Comparison of ENCODE assay signal across 1 cellular context in the genomic region with DNA sequence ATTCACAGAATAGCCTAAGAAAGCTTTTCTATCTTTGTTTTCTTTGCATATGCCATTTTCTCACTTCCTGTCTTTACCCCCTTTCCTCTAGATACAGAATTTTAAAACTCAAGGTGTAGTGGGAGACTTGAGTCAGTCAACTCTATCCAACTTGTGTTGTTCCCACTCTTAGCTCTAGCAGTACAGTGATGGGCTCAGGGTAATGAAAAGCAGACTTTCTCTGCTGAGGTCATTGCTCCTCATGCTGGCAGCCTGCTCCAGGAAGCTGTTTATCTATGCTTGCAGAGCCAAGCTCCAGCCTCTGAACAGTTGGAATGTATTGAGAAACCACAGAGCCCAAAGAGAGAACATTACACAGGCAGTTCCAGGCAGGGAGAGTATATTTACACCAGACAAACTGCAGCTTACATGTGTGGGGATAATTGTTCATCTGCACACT.
TF ChIP-seq lines count a peak whose summit lies in the region.

No MANE protein-coding gene starts in this region.

TF ChIP-seq in HepG2, 621 proteins besides CTCF, POLR2A, EP300 and RAD21 (continued from another document and continues in another):
- no peak for TF ChIP-seq ZNF296 (CRISPR knock-in tag; conservative IDR thresholded peaks at IDR 0.05)
- TF ChIP-seq GPN1 (CRISPR knock-in tag; IDR thresholded peaks at IDR 0.05; ENCODE audit: borderline replicate concordance) = no peak
- TF ChIP-seq, protein P1, sequence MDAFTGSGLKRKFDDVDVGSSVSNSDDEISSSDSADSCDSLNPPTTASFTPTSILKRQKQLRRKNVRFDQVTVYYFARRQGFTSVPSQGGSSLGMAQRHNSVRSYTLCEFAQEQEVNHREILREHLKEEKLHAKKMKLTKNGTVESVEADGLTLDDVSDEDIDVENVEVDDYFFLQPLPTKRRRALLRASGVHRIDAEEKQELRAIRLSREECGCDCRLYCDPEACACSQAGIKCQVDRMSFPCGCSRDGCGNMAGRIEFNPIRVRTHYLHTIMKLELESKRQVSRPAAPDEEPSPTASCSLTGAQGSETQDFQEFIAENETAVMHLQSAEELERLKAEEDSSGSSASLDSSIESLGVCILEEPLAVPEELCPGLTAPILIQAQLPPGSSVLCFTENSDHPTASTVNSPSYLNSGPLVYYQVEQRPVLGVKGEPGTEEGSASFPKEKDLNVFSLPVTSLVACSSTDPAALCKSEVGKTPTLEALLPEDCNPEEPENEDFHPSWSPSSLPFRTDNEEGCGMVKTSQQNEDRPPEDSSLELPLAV (CRISPR knock-in tag; conservative IDR thresholded peaks at IDR 0.05; ENCODE audit: low read depth) = no peak
- TF ChIP-seq GPBP1L1 (CRISPR knock-in tag; IDR thresholded peaks at IDR 0.05) = no peak
- no peak for TF ChIP-seq SMAD1 (CRISPR knock-in tag; IDR thresholded peaks at IDR 0.05; ENCODE audit: borderline replicate concordance, low read depth)
- no peak for TF ChIP-seq ZNF496 (CRISPR knock-in tag; IDR thresholded peaks at IDR 0.05; ENCODE audit: insufficient replicate concordance)
- peak; percentile 78 for TF ChIP-seq MED1 (CRISPR knock-in tag; IDR thresholded peaks at IDR 0.05)
- no peak for TF ChIP-seq ELF4 (CRISPR knock-in tag; IDR thresholded peaks at IDR 0.05; ENCODE audit: borderline replicate concordance)
- no peak for TF ChIP-seq FOSL1 (CRISPR knock-in tag; IDR thresholded peaks at IDR 0.05; ENCODE audit: borderline replicate concordance)
- no peak for TF ChIP-seq ZNF224 (CRISPR knock-in tag; IDR thresholded peaks at IDR 0.05)
- TF ChIP-seq SRSF4 (IDR thresholded peaks at IDR 0.05; ENCODE audit: low read depth, low read length, poor library complexity, severe bottlenecking) = no peak
- TF ChIP-seq ZNF17 (CRISPR knock-in tag; IDR thresholded peaks at IDR 0.05) = no peak
- TF ChIP-seq HOXA3 (CRISPR knock-in tag; IDR thresholded peaks at IDR 0.05) = peak; percentile 62; the same call in 1 of the 2 replicates
- TF ChIP-seq NFIC (IDR thresholded peaks at IDR 0.05; ENCODE audit: low read length) = no peak
- TF ChIP-seq ZGPAT (CRISPR knock-in tag; IDR thresholded peaks at IDR 0.05) = peak; percentile 62
- no peak for TF ChIP-seq BCLAF1 (IDR thresholded peaks at IDR 0.05)
- TF ChIP-seq ZNF292 (CRISPR knock-in tag; IDR thresholded peaks at IDR 0.05; ENCODE audit: borderline replicate concordance, low read depth) = peak; percentile 98; the same call in 1 of the 2 replicates
- TF ChIP-seq SMARCE1 (IDR thresholded peaks at IDR 0.05; ENCODE audit: borderline replicate concordance) = no peak
- TF ChIP-seq TAF15 (IDR thresholded peaks at IDR 0.05; ENCODE audit: low read depth, low read length, poor library complexity, severe bottlenecking) = no peak
- TF ChIP-seq HDAC6 (IDR thresholded peaks at IDR 0.05; ENCODE audit: low read depth, low read length) = no peak
- no peak for TF ChIP-seq PHF21A (CRISPR knock-in tag; IDR thresholded peaks at IDR 0.05)
- no peak for TF ChIP-seq ZNF562 (CRISPR knock-in tag; IDR thresholded peaks at IDR 0.05; ENCODE audit: borderline replicate concordance)
- TF ChIP-seq, protein P2, sequence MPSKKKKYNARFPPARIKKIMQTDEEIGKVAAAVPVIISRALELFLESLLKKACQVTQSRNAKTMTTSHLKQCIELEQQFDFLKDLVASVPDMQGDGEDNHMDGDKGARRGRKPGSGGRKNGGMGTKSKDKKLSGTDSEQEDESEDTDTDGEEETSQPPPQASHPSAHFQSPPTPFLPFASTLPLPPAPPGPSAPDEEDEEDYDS (CRISPR knock-in tag; IDR thresholded peaks at IDR 0.05) = peak; percentile 28; the same call in 1 of the 2 replicates
- TF ChIP-seq HHEX (CRISPR knock-in tag; IDR thresholded peaks at IDR 0.05) = no peak
- TF ChIP-seq, protein P3, sequence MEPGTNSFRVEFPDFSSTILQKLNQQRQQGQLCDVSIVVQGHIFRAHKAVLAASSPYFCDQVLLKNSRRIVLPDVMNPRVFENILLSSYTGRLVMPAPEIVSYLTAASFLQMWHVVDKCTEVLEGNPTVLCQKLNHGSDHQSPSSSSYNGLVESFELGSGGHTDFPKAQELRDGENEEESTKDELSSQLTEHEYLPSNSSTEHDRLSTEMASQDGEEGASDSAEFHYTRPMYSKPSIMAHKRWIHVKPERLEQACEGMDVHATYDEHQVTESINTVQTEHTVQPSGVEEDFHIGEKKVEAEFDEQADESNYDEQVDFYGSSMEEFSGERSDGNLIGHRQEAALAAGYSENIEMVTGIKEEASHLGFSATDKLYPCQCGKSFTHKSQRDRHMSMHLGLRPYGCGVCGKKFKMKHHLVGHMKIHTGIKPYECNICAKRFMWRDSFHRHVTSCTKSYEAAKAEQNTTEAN (CRISPR knock-in tag; conservative IDR thresholded peaks at IDR 0.05) = peak; percentile 58; the same call in 1 of the 2 replicates
- TF ChIP-seq KAT2B (IDR thresholded peaks at IDR 0.05; ENCODE audit: borderline replicate concordance, low read depth, low read length) = no peak
- TF ChIP-seq CBX5 (CRISPR knock-in tag; IDR thresholded peaks at IDR 0.05; ENCODE audit: borderline replicate concordance) = peak; percentile 31; the same call in 1 of the 2 replicates
- no peak for TF ChIP-seq SCMH1 (CRISPR knock-in tag; IDR thresholded peaks at IDR 0.05; ENCODE audit: borderline replicate concordance)
- no peak for TF ChIP-seq NAIF1 (CRISPR knock-in tag; IDR thresholded peaks at IDR 0.05; ENCODE audit: borderline replicate concordance)
- no peak for TF ChIP-seq ZFP36 (IDR thresholded peaks at IDR 0.05; ENCODE audit: borderline replicate concordance, low read depth, low read length, partially characterized antibody)
- TF ChIP-seq ZNF460 (CRISPR knock-in tag; IDR thresholded peaks at IDR 0.05; ENCODE audit: borderline replicate concordance) = no peak
- TF ChIP-seq, protein P4, sequence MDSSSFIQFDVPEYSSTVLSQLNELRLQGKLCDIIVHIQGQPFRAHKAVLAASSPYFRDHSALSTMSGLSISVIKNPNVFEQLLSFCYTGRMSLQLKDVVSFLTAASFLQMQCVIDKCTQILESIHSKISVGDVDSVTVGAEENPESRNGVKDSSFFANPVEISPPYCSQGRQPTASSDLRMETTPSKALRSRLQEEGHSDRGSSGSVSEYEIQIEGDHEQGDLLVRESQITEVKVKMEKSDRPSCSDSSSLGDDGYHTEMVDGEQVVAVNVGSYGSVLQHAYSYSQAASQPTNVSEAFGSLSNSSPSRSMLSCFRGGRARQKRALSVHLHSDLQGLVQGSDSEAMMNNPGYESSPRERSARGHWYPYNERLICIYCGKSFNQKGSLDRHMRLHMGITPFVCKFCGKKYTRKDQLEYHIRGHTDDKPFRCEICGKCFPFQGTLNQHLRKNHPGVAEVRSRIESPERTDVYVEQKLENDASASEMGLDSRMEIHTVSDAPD (CRISPR knock-in tag; IDR thresholded peaks at IDR 0.05) = peak; percentile 32; the same call in 1 of the 2 replicates
- no peak for TF ChIP-seq ZFAT (CRISPR knock-in tag; conservative IDR thresholded peaks at IDR 0.05)
- TF ChIP-seq ZNF660 (CRISPR knock-in tag; IDR thresholded peaks at IDR 0.05; ENCODE audit: borderline replicate concordance, low read depth) = no peak
- TF ChIP-seq FOXP4 (CRISPR knock-in tag; IDR thresholded peaks at IDR 0.05) = peak; percentile 72
- TF ChIP-seq ZNF674 (CRISPR knock-in tag; IDR thresholded peaks at IDR 0.05; ENCODE audit: low read depth) = no peak
- TF ChIP-seq MIXL1 (CRISPR knock-in tag; IDR thresholded peaks at IDR 0.05) = peak; percentile 77
- TF ChIP-seq ZNF138 (CRISPR knock-in tag; IDR thresholded peaks at IDR 0.05; ENCODE audit: low read depth) = no peak
- TF ChIP-seq ZSCAN12 (CRISPR knock-in tag; IDR thresholded peaks at IDR 0.05) = no peak
- no peak for TF ChIP-seq ZBTB2 (CRISPR knock-in tag; IDR thresholded peaks at IDR 0.05; ENCODE audit: low read depth)
- 0 out of 2 replicates have a peak, but pooled peaks have one; percentile 45 for TF ChIP-seq ELF1 (CRISPR knock-in tag; IDR thresholded peaks at IDR 0.05)
